In genomic region chr12:113065126-113066007, GRCh38 we compare ENCODE assay signal across 1 cellular context.
TF ChIP-seq lines count a peak whose summit lies in the region.

No MANE protein-coding gene starts in this region.

TF ChIP-seq in K562, 482 proteins besides CTCF, POLR2A, EP300 and RAD21 (continued from another document):
- TF ChIP-seq, protein P1, sequence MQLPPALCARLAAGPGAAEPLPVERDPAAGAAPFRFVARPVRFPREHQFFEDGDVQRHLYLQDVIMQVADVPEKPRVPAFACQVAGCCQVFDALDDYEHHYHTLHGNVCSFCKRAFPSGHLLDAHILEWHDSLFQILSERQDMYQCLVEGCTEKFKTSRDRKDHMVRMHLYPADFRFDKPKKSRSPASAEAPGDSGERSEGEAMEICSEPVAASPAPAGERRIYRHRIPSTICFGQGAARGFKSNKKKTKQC (CRISPR knock-in tag; IDR thresholded peaks at IDR 0.05), result peak; percentile 72; the same call in 1 of the 2 replicates
- TF ChIP-seq PRMT5 (CRISPR knock-in tag; IDR thresholded peaks at IDR 0.05) (peak; percentile 65; the same call in 1 of the 2 replicates), EHMT2 (IDR thresholded peaks at IDR 0.05) (peak; percentile 96), CXXC5 (CRISPR knock-in tag; IDR thresholded peaks at IDR 0.05) (no peak), NRF1 (conservative IDR thresholded peaks at IDR 0.05 in 1 of 2, IDR thresholded peaks at IDR 0.05 in 1 of 2) (peak in 1 of 2 experiments; percentile 43; a peak in 2 of 4 replicates), MIER1 (IDR thresholded peaks at IDR 0.05; ENCODE audit: low read depth) (peak; percentile 93), ARID4B (CRISPR knock-in tag; IDR thresholded peaks at IDR 0.05) (0 out of 2 replicates have a peak, but pooled peaks have one; percentile 41), PCBP2 (IDR thresholded peaks at IDR 0.05; ENCODE audit: low read depth, low read length, poor library complexity, severe bottlenecking) (no peak), ZBTB7A (IDR thresholded peaks at IDR 0.05; ENCODE audit: borderline replicate concordance, control insufficient read depth, low read depth, low read length) (peak; percentile 69; the same call in 1 of the 2 replicates), NONO (IDR thresholded peaks at IDR 0.05; ENCODE audit: low read depth in 2 of 2, low read length in 1 of 2) (no peak), AFF1 (IDR thresholded peaks at IDR 0.05; ENCODE audit: low read depth in 1 of 2, partially characterized antibody in 2 of 2) (peak in 1 of 2 experiments; percentile 21), KDM1A (IDR thresholded peaks at IDR 0.05) (no peak), TEAD1 (CRISPR knock-in tag; IDR thresholded peaks at IDR 0.05) (peak in 1 of 2 experiments; percentile 39; a peak in 1 of 4 replicates)
- TF ChIP-seq, protein P2, sequence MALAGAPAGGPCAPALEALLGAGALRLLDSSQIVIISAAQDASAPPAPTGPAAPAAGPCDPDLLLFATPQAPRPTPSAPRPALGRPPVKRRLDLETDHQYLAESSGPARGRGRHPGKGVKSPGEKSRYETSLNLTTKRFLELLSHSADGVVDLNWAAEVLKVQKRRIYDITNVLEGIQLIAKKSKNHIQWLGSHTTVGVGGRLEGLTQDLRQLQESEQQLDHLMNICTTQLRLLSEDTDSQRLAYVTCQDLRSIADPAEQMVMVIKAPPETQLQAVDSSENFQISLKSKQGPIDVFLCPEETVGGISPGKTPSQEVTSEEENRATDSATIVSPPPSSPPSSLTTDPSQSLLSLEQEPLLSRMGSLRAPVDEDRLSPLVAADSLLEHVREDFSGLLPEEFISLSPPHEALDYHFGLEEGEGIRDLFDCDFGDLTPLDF (CRISPR knock-in tag; IDR thresholded peaks at IDR 0.05), result no peak
- TF ChIP-seq, protein P3, sequence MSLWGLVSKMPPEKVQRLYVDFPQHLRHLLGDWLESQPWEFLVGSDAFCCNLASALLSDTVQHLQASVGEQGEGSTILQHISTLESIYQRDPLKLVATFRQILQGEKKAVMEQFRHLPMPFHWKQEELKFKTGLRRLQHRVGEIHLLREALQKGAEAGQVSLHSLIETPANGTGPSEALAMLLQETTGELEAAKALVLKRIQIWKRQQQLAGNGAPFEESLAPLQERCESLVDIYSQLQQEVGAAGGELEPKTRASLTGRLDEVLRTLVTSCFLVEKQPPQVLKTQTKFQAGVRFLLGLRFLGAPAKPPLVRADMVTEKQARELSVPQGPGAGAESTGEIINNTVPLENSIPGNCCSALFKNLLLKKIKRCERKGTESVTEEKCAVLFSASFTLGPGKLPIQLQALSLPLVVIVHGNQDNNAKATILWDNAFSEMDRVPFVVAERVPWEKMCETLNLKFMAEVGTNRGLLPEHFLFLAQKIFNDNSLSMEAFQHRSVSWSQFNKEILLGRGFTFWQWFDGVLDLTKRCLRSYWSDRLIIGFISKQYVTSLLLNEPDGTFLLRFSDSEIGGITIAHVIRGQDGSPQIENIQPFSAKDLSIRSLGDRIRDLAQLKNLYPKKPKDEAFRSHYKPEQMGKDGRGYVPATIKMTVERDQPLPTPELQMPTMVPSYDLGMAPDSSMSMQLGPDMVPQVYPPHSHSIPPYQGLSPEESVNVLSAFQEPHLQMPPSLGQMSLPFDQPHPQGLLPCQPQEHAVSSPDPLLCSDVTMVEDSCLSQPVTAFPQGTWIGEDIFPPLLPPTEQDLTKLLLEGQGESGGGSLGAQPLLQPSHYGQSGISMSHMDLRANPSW (CRISPR knock-in tag; IDR thresholded peaks at IDR 0.05), result no peak
- TF ChIP-seq, protein P4, sequence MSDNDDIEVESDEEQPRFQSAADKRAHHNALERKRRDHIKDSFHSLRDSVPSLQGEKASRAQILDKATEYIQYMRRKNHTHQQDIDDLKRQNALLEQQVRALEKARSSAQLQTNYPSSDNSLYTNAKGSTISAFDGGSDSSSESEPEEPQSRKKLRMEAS (CRISPR knock-in tag; IDR thresholded peaks at IDR 0.05), result peak; percentile 20; the same call in 1 of the 2 replicates
- TF ChIP-seq, protein P5, sequence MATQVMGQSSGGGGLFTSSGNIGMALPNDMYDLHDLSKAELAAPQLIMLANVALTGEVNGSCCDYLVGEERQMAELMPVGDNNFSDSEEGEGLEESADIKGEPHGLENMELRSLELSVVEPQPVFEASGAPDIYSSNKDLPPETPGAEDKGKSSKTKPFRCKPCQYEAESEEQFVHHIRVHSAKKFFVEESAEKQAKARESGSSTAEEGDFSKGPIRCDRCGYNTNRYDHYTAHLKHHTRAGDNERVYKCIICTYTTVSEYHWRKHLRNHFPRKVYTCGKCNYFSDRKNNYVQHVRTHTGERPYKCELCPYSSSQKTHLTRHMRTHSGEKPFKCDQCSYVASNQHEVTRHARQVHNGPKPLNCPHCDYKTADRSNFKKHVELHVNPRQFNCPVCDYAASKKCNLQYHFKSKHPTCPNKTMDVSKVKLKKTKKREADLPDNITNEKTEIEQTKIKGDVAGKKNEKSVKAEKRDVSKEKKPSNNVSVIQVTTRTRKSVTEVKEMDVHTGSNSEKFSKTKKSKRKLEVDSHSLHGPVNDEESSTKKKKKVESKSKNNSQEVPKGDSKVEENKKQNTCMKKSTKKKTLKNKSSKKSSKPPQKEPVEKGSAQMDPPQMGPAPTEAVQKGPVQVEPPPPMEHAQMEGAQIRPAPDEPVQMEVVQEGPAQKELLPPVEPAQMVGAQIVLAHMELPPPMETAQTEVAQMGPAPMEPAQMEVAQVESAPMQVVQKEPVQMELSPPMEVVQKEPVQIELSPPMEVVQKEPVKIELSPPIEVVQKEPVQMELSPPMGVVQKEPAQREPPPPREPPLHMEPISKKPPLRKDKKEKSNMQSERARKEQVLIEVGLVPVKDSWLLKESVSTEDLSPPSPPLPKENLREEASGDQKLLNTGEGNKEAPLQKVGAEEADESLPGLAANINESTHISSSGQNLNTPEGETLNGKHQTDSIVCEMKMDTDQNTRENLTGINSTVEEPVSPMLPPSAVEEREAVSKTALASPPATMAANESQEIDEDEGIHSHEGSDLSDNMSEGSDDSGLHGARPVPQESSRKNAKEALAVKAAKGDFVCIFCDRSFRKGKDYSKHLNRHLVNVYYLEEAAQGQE (CRISPR knock-in tag; IDR thresholded peaks at IDR 0.05; ENCODE audit: low read depth), result peak; percentile 91
- TF ChIP-seq, protein P6, sequence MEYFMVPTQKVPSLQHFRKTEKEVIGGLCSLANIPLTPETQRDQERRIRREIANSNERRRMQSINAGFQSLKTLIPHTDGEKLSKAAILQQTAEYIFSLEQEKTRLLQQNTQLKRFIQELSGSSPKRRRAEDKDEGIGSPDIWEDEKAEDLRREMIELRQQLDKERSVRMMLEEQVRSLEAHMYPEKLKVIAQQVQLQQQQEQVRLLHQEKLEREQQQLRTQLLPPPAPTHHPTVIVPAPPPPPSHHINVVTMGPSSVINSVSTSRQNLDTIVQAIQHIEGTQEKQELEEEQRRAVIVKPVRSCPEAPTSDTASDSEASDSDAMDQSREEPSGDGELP (CRISPR knock-in tag; IDR thresholded peaks at IDR 0.05; ENCODE audit: borderline replicate concordance), result peak; percentile 43; the same call in 1 of the 2 replicates
